1 cellular context compared by ENCODE assay signal in the genomic region with DNA sequence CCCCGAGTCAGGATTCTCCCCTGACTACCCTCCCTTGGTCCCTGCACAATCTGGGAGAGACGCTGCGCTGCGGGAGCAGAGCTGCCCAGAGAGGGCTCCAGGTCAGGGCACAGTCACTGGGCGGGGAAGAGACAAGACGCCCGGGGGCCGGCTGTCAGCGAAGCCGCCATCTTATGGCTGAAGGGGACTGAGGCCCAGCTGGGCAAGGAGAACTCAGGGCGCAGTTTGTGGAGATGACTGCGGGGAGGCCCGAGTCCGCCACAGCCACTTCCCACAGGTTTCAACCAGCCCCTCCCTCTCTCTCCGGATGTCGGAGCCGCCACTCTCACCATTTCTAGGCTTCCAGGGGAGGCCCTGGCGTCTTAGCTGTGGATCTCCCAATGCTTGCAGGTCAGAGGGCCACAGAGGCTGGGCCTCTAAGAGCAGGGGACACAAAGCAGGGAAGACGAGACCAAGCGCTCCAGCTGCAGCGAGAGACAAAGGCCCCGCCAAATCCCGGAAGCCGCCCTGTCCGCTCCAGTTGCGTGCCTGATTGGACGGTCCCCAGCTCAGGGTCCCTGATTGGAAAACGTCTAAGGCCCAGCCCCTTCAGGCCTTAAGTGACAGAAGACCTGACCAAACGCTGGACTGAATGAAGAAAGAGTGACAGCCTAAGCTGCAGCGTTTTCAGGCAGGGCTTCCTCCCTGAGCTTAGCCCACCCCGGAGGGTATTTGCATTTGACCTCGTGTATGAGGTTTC.
TF ChIP-seq lines count a peak whose summit lies in the region.

A gene (minus strand): TSS at position 484 of the 739 bp plus-strand sequence. CDS start 152 bp downstream, at position 332.

TF ChIP-seq in PFSK-1, 5 proteins besides CTCF, POLR2A, EP300 and RAD21 (continued from another document):
- TF ChIP-seq, protein P1, sequence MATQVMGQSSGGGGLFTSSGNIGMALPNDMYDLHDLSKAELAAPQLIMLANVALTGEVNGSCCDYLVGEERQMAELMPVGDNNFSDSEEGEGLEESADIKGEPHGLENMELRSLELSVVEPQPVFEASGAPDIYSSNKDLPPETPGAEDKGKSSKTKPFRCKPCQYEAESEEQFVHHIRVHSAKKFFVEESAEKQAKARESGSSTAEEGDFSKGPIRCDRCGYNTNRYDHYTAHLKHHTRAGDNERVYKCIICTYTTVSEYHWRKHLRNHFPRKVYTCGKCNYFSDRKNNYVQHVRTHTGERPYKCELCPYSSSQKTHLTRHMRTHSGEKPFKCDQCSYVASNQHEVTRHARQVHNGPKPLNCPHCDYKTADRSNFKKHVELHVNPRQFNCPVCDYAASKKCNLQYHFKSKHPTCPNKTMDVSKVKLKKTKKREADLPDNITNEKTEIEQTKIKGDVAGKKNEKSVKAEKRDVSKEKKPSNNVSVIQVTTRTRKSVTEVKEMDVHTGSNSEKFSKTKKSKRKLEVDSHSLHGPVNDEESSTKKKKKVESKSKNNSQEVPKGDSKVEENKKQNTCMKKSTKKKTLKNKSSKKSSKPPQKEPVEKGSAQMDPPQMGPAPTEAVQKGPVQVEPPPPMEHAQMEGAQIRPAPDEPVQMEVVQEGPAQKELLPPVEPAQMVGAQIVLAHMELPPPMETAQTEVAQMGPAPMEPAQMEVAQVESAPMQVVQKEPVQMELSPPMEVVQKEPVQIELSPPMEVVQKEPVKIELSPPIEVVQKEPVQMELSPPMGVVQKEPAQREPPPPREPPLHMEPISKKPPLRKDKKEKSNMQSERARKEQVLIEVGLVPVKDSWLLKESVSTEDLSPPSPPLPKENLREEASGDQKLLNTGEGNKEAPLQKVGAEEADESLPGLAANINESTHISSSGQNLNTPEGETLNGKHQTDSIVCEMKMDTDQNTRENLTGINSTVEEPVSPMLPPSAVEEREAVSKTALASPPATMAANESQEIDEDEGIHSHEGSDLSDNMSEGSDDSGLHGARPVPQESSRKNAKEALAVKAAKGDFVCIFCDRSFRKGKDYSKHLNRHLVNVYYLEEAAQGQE (IDR thresholded peaks at IDR 0.05; ENCODE audit: insufficient read depth in 1 of 2, low read depth in 2 of 2, low read length in 2 of 2), result no peak
- TF ChIP-seq TAF1 (IDR thresholded peaks at IDR 0.05; ENCODE audit: borderline replicate concordance, insufficient read depth, low read length), result peak; percentile 68; the same call in 1 of the 2 replicates
